2 cellular contexts compared by ENCODE assay signal in genomic region chrX:15344106-15344505, GRCh38.
TF ChIP-seq lines count a peak whose summit lies in the region.

No MANE protein-coding gene starts in this region.

TF ChIP-seq in IMR-90, 13 proteins besides CTCF, POLR2A, EP300 and RAD21 (continued from another document):
- TF ChIP-seq NFE2L2 (IDR thresholded peaks at IDR 0.05; ENCODE audit: low read depth, low read length) (no peak), CEBPB (IDR thresholded peaks at IDR 0.05; ENCODE audit: low read depth, low read length) (no peak), BHLHE40 (IDR thresholded peaks at IDR 0.05; ENCODE audit: low read depth, low read length) (no peak), MXI1 (IDR thresholded peaks at IDR 0.05; ENCODE audit: borderline replicate concordance, low read depth, low read length) (no peak), USF2 (IDR thresholded peaks at IDR 0.05; ENCODE audit: low read depth, low read length) (no peak), CHD1 (IDR thresholded peaks at IDR 0.05; ENCODE audit: low read depth, low read length) (no peak), RCOR1 (IDR thresholded peaks at IDR 0.05; ENCODE audit: insufficient replicate concordance, low read length) (no peak), MAZ (IDR thresholded peaks at IDR 0.05; ENCODE audit: borderline replicate concordance, low read depth, low read length) (no peak), MAFK (IDR thresholded peaks at IDR 0.05; ENCODE audit: low read depth, low read length) (no peak)
TF ChIP-seq in IMR-90: peak in this region for 0.

TF ChIP-seq in WTC11, 78 proteins besides CTCF, POLR2A, EP300 and RAD21 (continued from another document):
- TF ChIP-seq AFF4 (CRISPR knock-in tag; IDR thresholded peaks at IDR 0.05; ENCODE audit: borderline replicate concordance) = no peak
- no peak for TF ChIP-seq ATF1 (CRISPR knock-in tag; IDR thresholded peaks at IDR 0.05)
- TF ChIP-seq JUN (CRISPR knock-in tag; IDR thresholded peaks at IDR 0.05) = no peak
- no peak for TF ChIP-seq ZNF423 (CRISPR knock-in tag; IDR thresholded peaks at IDR 0.05)
- TF ChIP-seq PRRX2 (CRISPR knock-in tag; IDR thresholded peaks at IDR 0.05) = no peak
- TF ChIP-seq NR3C1 (CRISPR knock-in tag; conservative IDR thresholded peaks at IDR 0.05; ENCODE audit: low read depth) = no peak
- no peak for TF ChIP-seq NR1H2 (CRISPR knock-in tag; IDR thresholded peaks at IDR 0.05)
- TF ChIP-seq ZNF532 (CRISPR knock-in tag; IDR thresholded peaks at IDR 0.05; ENCODE audit: borderline replicate concordance) = no peak
- no peak for TF ChIP-seq ZNF138 (CRISPR knock-in tag; conservative IDR thresholded peaks at IDR 0.05)
TF ChIP-seq in WTC11: peak in this region for 0.
